ENCODE assay signal across 1 cellular context in the genomic region with DNA sequence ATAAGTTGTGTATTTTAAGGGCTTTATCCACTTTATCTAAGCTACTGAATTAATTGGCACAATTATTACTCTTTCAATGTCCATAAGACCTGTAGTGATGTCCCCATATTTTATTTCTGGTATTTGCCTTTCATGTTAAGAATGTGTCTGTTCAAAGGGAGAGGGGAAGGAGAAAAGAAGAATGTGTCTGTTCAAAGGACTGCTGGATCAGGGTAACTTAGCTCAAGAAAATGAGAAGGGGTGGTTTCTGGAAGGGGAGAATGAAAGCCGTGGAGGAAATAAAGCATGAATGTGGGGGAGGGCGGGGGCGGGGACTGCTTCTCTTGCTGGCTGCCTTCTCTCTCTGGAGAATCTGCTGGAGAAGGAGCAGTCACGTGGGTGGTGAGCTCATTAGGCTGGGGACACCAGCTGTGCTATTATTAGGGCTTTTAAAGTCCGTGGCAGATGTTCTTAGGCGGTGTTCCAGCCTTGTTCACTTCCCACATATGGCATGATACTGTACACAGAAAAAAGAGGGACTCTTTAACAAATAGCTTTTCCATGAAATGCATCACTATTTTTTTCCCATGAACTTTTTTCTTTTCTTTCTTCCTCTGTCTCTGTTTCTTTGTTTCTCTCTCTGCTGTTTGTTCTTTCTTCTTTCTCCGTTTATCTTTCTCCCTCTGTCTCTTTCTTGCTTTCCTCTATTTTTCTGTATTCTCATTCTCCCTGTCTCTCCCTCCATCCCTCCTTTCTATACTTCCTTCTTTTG.
TF ChIP-seq lines count a peak whose summit lies in the region.

No MANE protein-coding gene starts in this region.

TF ChIP-seq in HCT116, 20 proteins besides CTCF, POLR2A, EP300 and RAD21 (continued from another document):
- TF ChIP-seq ZBTB33 (IDR thresholded peaks at IDR 0.05; ENCODE audit: extremely low read depth, insufficient replicate concordance, low read length), result no peak
- no peak for TF ChIP-seq EZH2 (IDR thresholded peaks at IDR 0.05)
- TF ChIP-seq SRF (IDR thresholded peaks at IDR 0.05; ENCODE audit: low read depth), result peak; percentile 24; the same call in 1 of the 2 replicates
